1 cellular context compared by ENCODE assay signal in genomic region chr14:76720382-76720813, GRCh38.
A peak's percentile ranks its signal among the peaks of the same experiment; 100 is the strongest.
TF ChIP-seq lines count a peak whose summit lies in the region.

No MANE protein-coding gene starts in this region.

TF ChIP-seq in HepG2, 621 proteins besides CTCF, POLR2A, EP300 and RAD21 (continued from another document):
- TF ChIP-seq ELF3 (CRISPR knock-in tag; IDR thresholded peaks at IDR 0.05) = 0 out of 2 replicates have a peak, but pooled peaks have one; percentile 14
- no peak for TF ChIP-seq ZBTB1 (CRISPR knock-in tag; IDR thresholded peaks at IDR 0.05; ENCODE audit: borderline replicate concordance)
- no peak for TF ChIP-seq HMG20A (CRISPR knock-in tag; IDR thresholded peaks at IDR 0.05; ENCODE audit: borderline replicate concordance)
- TF ChIP-seq TOE1 (CRISPR knock-in tag; IDR thresholded peaks at IDR 0.05) = no peak
- no peak for TF ChIP-seq CAMTA2 (CRISPR knock-in tag; IDR thresholded peaks at IDR 0.05; ENCODE audit: borderline replicate concordance)
- no peak; the same call in 1 of the 2 replicates for TF ChIP-seq ETV5 (CRISPR knock-in tag; IDR thresholded peaks at IDR 0.05; ENCODE audit: borderline replicate concordance)
- TF ChIP-seq ZNF639 (CRISPR knock-in tag; conservative IDR thresholded peaks at IDR 0.05) = no peak
- no peak for TF ChIP-seq TFE3 (CRISPR knock-in tag; IDR thresholded peaks at IDR 0.05)
- no peak for TF ChIP-seq PRMT3 (CRISPR knock-in tag; IDR thresholded peaks at IDR 0.05; ENCODE audit: borderline replicate concordance, low read depth)
